ENCODE assay signal across 18 cellular contexts in genomic region chr22:17349172-17349571, GRCh38. TPM values are rescaled to one million over a fixed set of nuclear protein-coding genes. Genes with fewer than 3 reads are reported as not detected.
"Had no signal": no experiment of that assay in that cellular context is flagged by ENCODE, and none has a peak within 500 bp of the region (broad histone marks: within the 10 kb centered on the region; RNA-seq: fewer than 3 reads in every experiment).

No MANE protein-coding gene starts in this region.

- H3K4me3 ChIP-seq: cardiac muscle cell, heart left ventricle, mucosa of descending colon had no signal

- ATAC-seq: activated CD4-positive, alpha-beta T cell treated with anti-CD3 and anti-CD28 coated beads for 36 hours; activated CD8-positive, alpha-beta T cell treated with anti-CD3 and anti-CD28 coated beads, Interleukin-2, amount 10 ng/mL, durations not matched to agents 7 days and 5 days; activated T-helper 17 cell treated with anti-CD3 and anti-CD28 coated beads, Interleukin-2, amount 50 U/mL, for 72 hours; heart left ventricle; left colon; mucosa of descending colon; natural killer cell had no signal

- H3K27ac ChIP-seq: cardiac muscle cell, heart left ventricle, upper lobe of left lung had no signal

- FAIRE-seq: astrocyte, colon, endothelial cell of umbilical vein had no signal

- DNase-seq: activated CD4-positive, alpha-beta T cell treated with anti-CD3 and anti-CD28 coated beads for 36 hours; activated CD8-positive, alpha-beta T cell treated with anti-CD3 and anti-CD28 coated beads, Interleukin-2, amount 10 ng/mL, durations not matched to agents 7 days and 5 days; activated naive CD4-positive, alpha-beta T cell treated with anti-CD3 and anti-CD28 coated beads for 36 hours; foreskin melanocyte; heart left ventricle; left colon; mucosa of descending colon; natural killer cell; occipital lobe; stimulated activated CD4-positive, alpha-beta T cell treated with anti-CD3 and anti-CD28 coated beads, Interleukin-2, amount 100 ng/mL, for 48 hours; stimulated activated naive CD4-positive, alpha-beta T cell treated with Interleukin-2 at 50 U/mL for 16 hours; T-helper 9 cell; upper lobe of left lung had no signal

- H3K36me3 ChIP-seq: cardiac muscle cell, heart left ventricle, upper lobe of left lung had no signal

- H3K4me1 ChIP-seq: heart left ventricle had no signal

- H3K27me3 ChIP-seq: cardiac muscle cell, heart left ventricle, upper lobe of left lung had no signal

- H3K9me3 ChIP-seq: heart left ventricle, mucosa of descending colon, upper lobe of left lung had no signal

RNA-seq across cellular contexts. Expression of gene CECR2, which starts 20.1 kb away (rescaled TPM):
- total RNA-seq: activated CD8-positive, alpha-beta T cell treated with anti-CD3 and anti-CD28 coated beads, Interleukin-2, amount 10 ng/mL, durations not matched to agents 7 days and 5 days; endothelial cell of umbilical vein had no signal
